In the genomic region with DNA sequence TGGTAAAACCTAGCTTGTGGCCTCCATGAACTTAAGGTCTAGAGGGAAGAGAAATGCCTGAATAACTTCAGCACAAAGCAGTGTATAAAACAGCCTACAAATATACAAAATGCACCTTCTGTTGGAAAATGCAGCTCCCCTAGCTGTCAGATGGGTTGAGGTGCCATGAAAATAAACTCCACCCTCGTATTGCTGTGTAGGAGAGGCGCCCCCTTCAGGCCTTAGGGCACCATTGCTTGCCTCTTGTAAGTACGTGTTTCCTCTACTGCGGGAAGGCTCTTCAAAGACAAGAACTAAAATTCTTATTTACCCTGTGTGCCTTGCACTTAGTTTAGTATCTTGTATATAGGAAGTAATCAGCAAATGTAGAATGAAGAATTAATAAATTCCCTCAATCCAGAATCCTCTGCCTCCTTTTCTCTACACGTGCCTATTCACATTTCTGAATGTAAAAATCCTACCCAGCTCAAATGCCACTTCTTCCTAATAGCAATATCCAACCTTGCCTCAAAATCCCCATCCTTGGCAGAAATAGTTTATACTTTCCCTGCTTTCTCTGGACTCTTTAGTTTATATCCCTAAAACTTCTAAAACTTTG, we compare ENCODE assay signal across 9 cellular contexts.
DNase-seq lines count a peak whose midpoint lies in the region; TF ChIP-seq lines count a peak whose summit lies in the region.
"Had no signal": no experiment of that assay in that cellular context is flagged by ENCODE, and none has a peak within 500 bp of the region (broad histone marks: within the 10 kb centered on the region; RNA-seq: fewer than 3 reads in every experiment).

No MANE protein-coding gene starts in this region.

- TF ChIP-seq CTCF in GM20000 (IDR thresholded peaks at IDR 0.05; ENCODE audit: extremely low read depth, missing control alignments): peak; percentile 21
- peak; percentile 51 for TF ChIP-seq CTCF in fibroblast of the aortic adventitia (IDR thresholded peaks at IDR 0.05; ENCODE audit: insufficient read depth, low read length)

- DNase-seq in NCI-H146 (lab: John Stamatoyannopoulos, UW) (peak; percentile 42), NCI-H146 treated with DMSO at 0.1 percent for 48 hours (lab: John Stamatoyannopoulos, UW; ENCODE audit: unreplicated experiment) (no peak), GM20000 (ENCODE audit: low spot score) (peak; percentile 14), HUDEP-2 (lab: John Stamatoyannopoulos, UW; ENCODE audit: unreplicated experiment in 76 of 76) (peak in 60 of 76 experiments; percentile 3 to 77 (median 32)), SIG-M5 (lab: John Stamatoyannopoulos, UW) (peak; percentile 45), fibroblast of the aortic adventitia (ENCODE audit: low read depth) (peak; percentile 35), renal cortical epithelial cell (ENCODE audit: low read depth) (peak; percentile 57), NCI-H1105 (lab: John Stamatoyannopoulos, UW) (no peak)

- H3K4me3 ChIP-seq in fibroblast of the aortic adventitia (ENCODE audit: low read depth, low read length): no peak overlapping the region
- H3K4me3 ChIP-seq: thyroid gland had no signal

Comparison
In these comparisons a context has a peak if more than half of its experiments do, and no peak if none do; other contexts are left out.
1. DNase-seq: peak in NCI-H146 (single experiment), GM20000 (single experiment), HUDEP-2 (60 of 76), SIG-M5 (single experiment), fibroblast of the aortic adventitia (single experiment) and renal cortical epithelial cell (single experiment); none in NCI-H146 treated with DMSO at 0.1 percent for 48 hours (single experiment) and NCI-H1105 (single experiment).